In genomic region chr6:150311149-150311946, GRCh38 we compare ENCODE assay signal across 12 cellular contexts. TPM values are rescaled to one million over a fixed set of nuclear protein-coding genes. Genes with fewer than 3 reads are reported as not detected.
DNase-seq lines count a peak whose midpoint lies in the region; ATAC-seq, FAIRE-seq and TF ChIP-seq lines count a peak whose summit lies in the region.
"Not testable (repeated sequence)": the region's sequence is repeated elsewhere in the genome, so short reads cannot be mapped to it uniquely, and the experiment has no call there.
"Had no signal": no experiment of that assay in that cellular context is flagged by ENCODE, and none has a peak within 500 bp of the region (broad histone marks: within the 10 kb centered on the region; RNA-seq: fewer than 3 reads in every experiment).

No MANE protein-coding gene starts in this region.

- not testable (repeated sequence) for H3K27ac ChIP-seq in small intestine (ENCODE audit: low read depth in 1 of 2, low read length in 1 of 2); testis

- WGBS in small intestine, 3 donors, result 83 to 93% (median 85%) methylated on average over 13 of the region's 13 CpGs
- WGBS in testis, 2 donors, result 75 to 89% methylated on average over 12 of the region's 13 CpGs

- H3F3A ChIP-seq in Loucy (ENCODE audit: low read depth), result not testable (repeated sequence)

- peak; percentile 29 for DNase-seq in activated CD4-positive, alpha-beta T cell treated with anti-CD3 and anti-CD28 coated beads for 36 hours
- DNase-seq in activated CD8-positive, alpha-beta memory T cell treated with anti-CD3 and anti-CD28 coated beads, Interleukin-2, amount 50 U/mL, for 1 hour (ENCODE audit: extremely low read depth), result peak; percentile 13
- DNase-seq in activated effector memory CD4-positive, alpha-beta T cell treated with Interleukin-2 at 50 U/mL for 16 hours, result peak; percentile 10
- DNase-seq in immature natural killer cell, result peak; percentile 33 to 69 (median 58)
- peak; percentile 32 for DNase-seq in small intestine
- peak; percentile 35 for DNase-seq in testis

- H3K4me1 ChIP-seq in Loucy (ENCODE audit: insufficient read depth, low read length, poor library complexity, severe bottlenecking) (peaks cover 40% of the 10 kb centered on the region), testis (peaks cover 16% of the 10 kb centered on the region)
- not testable (repeated sequence) for H3K4me1 ChIP-seq in small intestine (ENCODE audit: control insufficient read depth in 2 of 2, insufficient read depth in 1 of 2, low read depth in 1 of 2, low read length in 1 of 2)

- peaks cover 26% of the 10 kb centered on the region for H3K27me3 Mint-ChIP-seq in activated CD4-positive, alpha-beta T cell treated with anti-CD3 and anti-CD28 coated beads for 36 hours
- H3K27me3 Mint-ChIP-seq in activated naive CD4-positive, alpha-beta T cell treated with anti-CD3 and anti-CD28 coated beads, Interleukin-2, amount 50 U/mL, for 24 hours, result not testable (repeated sequence)
- peaks cover 2 to 10% (median 4%) of the 10 kb centered on the region in 3 donors for H3K27me3 Mint-ChIP-seq in immature natural killer cell (ENCODE audit: low read depth in 3 of 3)

- H3K4me3 Mint-ChIP-seq in activated CD4-positive, alpha-beta T cell treated with anti-CD3 and anti-CD28 coated beads for 36 hours; activated naive CD4-positive, alpha-beta T cell treated with anti-CD3 and anti-CD28 coated beads, Interleukin-2, amount 50 U/mL, for 24 hours: not testable (repeated sequence)
- peak overlapping the region; percentile 57 to 83 (median 74) for H3K4me3 Mint-ChIP-seq in immature natural killer cell

- not testable (repeated sequence) for H3K79me2 ChIP-seq in Loucy (ENCODE audit: insufficient read depth, low read length)

- H3K4me3 ChIP-seq in Loucy (ENCODE audit: low read length, poor library complexity, severe bottlenecking), result peak overlapping the region; percentile 1
- not testable (repeated sequence) for H3K4me3 ChIP-seq in small intestine (ENCODE audit: low read depth in 1 of 2, low read length in 2 of 2); testis

- not testable (repeated sequence) for H3K27ac Mint-ChIP-seq in activated CD4-positive, alpha-beta T cell treated with anti-CD3 and anti-CD28 coated beads for 36 hours
- H3K27ac Mint-ChIP-seq in activated naive CD4-positive, alpha-beta T cell treated with anti-CD3 and anti-CD28 coated beads, Interleukin-2, amount 50 U/mL, for 24 hours, result peak overlapping the region; percentile 27
- peak overlapping the region; percentile 43 to 78 (median 64) for H3K27ac Mint-ChIP-seq in immature natural killer cell

- CTCF ChIA-PET in activated CD4-positive, alpha-beta T cell treated with anti-CD3 and anti-CD28 coated beads for 36 hours (lab: Charles Lee), result interaction anchor here (1.2 kb wide), 1 partner anchor 24 kb away, joined by 4 read pairs; no protein-coding TSS in a partner anchor

- not testable (repeated sequence) for H3K36me3 Mint-ChIP-seq in activated CD4-positive, alpha-beta T cell treated with anti-CD3 and anti-CD28 coated beads for 36 hours (ENCODE audit: low read depth); activated naive CD4-positive, alpha-beta T cell treated with anti-CD3 and anti-CD28 coated beads, Interleukin-2, amount 50 U/mL, for 24 hours; immature natural killer cell

- POLR2A ChIA-PET in activated CD4-positive, alpha-beta T cell treated with anti-CD3 and anti-CD28 coated beads for 36 hours (lab: Charles Lee), result not testable (repeated sequence)

- TF ChIP-seq CTCF in Loucy (conservative IDR thresholded peaks at IDR 0.05; ENCODE audit: low read length); testis (IDR thresholded peaks at IDR 0.05): not testable (repeated sequence)

- not testable (repeated sequence) for H3K4me1 Mint-ChIP-seq in activated CD4-positive, alpha-beta T cell treated with anti-CD3 and anti-CD28 coated beads for 36 hours; activated naive CD4-positive, alpha-beta T cell treated with anti-CD3 and anti-CD28 coated beads, Interleukin-2, amount 50 U/mL, for 24 hours
- peaks cover 34% of the 10 kb centered on the region in 2 donors for H3K4me1 Mint-ChIP-seq in immature natural killer cell

- not testable (repeated sequence) for ATAC-seq in activated CD4-positive, alpha-beta T cell treated with anti-CD3 and anti-CD28 coated beads for 36 hours

- peak overlapping the region; percentile 30 for H3K4me2 ChIP-seq in Loucy (ENCODE audit: low read depth, low read length, poor library complexity, severe bottlenecking)

- not testable (repeated sequence) for H2AFZ ChIP-seq in Loucy (ENCODE audit: low read length)

- intact Hi-C loops in activated CD4-positive, alpha-beta T cell treated with anti-CD3 and anti-CD28 coated beads for 36 hours (cut with DNase I, micrococcal nuclease); testis (cut with DNase I; ENCODE audit: low total_unique reads): not testable (repeated sequence)

- H3K36me3 ChIP-seq in Loucy (ENCODE audit: insufficient read depth, low read length); small intestine (ENCODE audit: control insufficient read depth in 2 of 2, insufficient read depth in 2 of 2, low read length in 2 of 2); testis (ENCODE audit: low read depth, missing control alignments): not testable (repeated sequence)

- FAIRE-seq in small intestine (lab: Jason Lieb, UNC), result not testable (repeated sequence)

- not testable (repeated sequence) for H3K9ac ChIP-seq in Loucy (ENCODE audit: low read depth, low read length, poor library complexity, severe bottlenecking)

- H3K27me3 ChIP-seq in Loucy (ENCODE audit: insufficient read depth, low read length, poor library complexity, severe bottlenecking); small intestine (ENCODE audit: control insufficient read depth in 2 of 2, insufficient read depth in 2 of 2, low read length in 2 of 2); testis: not testable (repeated sequence)

- not testable (repeated sequence) for H3K9me2 ChIP-seq in Loucy (replicated peaks; ENCODE audit: low read depth, low read length)

- not testable (repeated sequence) for H4K20me1 ChIP-seq in Loucy (ENCODE audit: insufficient read depth, low read length, poor library complexity, severe bottlenecking)

- TF ChIP-seq POLR2A in testis (IDR thresholded peaks at IDR 0.05), result not testable (repeated sequence)

- not testable (repeated sequence) for H3K9me3 ChIP-seq in Loucy (ENCODE audit: insufficient read depth, low read depth, low read length); small intestine (ENCODE audit: control insufficient read depth, low read depth); testis

- not testable (repeated sequence) for H3K9me3 Mint-ChIP-seq in activated CD4-positive, alpha-beta T cell treated with anti-CD3 and anti-CD28 coated beads for 36 hours (ENCODE audit: low read depth); activated naive CD4-positive, alpha-beta T cell treated with anti-CD3 and anti-CD28 coated beads, Interleukin-2, amount 50 U/mL, for 24 hours; immature natural killer cell

RNA-seq across cellular contexts. Expression of gene IYD, which starts 57.5 kb away (rescaled TPM):
- total RNA-seq in activated CD4-positive, alpha-beta T cell treated with anti-CD3 and anti-CD28 coated beads for 36 hours, result not detected
- polyA plus RNA-seq in immature natural killer cell (not detected), small intestine (10 to 100 TPM in 1 of 3 donors, 1 to 10 TPM in 2; 5.3 to 10.5 (median 5.9) TPM), testis (ENCODE audit: insufficient read depth, low read depth, low replicate concordance) (0.45 TPM)
- total RNA-seq in testis, result 1 to 10 TPM in 1 of 2 donors, under 1 TPM in 1; 0.24 to 1.6 TPM
- total RNA-seq: A673, GM12878, H4, PC-9 had no signal
